1 cellular context compared by ENCODE assay signal in the genomic region with DNA sequence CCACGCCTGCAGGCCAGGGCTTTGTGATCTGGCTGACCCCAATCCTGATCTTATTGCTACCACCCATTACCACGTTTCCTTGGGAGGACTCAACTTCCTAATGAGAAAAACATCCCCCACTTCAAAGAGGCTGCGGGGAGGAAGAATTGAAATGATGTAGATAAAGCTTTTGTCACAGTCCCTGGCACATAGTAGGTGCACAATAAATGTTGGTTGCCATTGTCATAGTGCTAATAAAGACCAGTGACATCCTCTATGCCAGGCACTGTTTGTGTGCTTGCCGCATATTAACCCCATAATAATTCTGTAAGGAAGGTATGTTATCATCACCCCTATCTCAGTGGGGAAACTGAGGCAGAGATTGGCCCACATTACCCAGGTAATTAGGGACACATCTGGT.
TF ChIP-seq lines count a peak whose summit lies in the region.

No MANE protein-coding gene starts in this region.

TF ChIP-seq in K562, 482 proteins besides CTCF, POLR2A, EP300 and RAD21 (continued from another document):
- TF ChIP-seq ETV6 (IDR thresholded peaks at IDR 0.05; ENCODE audit: borderline replicate concordance in 1 of 2, low read depth in 2 of 2, low read length in 1 of 2): no peak
- no peak for TF ChIP-seq ETV6 (CRISPR knock-in tag; IDR thresholded peaks at IDR 0.05; ENCODE audit: borderline replicate concordance)
- TF ChIP-seq, protein P1, sequence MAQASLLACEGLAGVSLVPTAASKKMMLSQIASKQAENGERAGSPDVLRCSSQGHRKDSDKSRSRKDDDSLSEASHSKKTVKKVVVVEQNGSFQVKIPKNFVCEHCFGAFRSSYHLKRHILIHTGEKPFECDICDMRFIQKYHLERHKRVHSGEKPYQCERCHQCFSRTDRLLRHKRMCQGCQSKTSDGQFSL (CRISPR knock-in tag; IDR thresholded peaks at IDR 0.05): 0 out of 2 replicates have a peak, but pooled peaks have one; percentile 39
- TF ChIP-seq, protein P1 (tag; IDR thresholded peaks at IDR 0.05): no peak
- 0 out of 2 replicates have a peak, but pooled peaks have one; percentile 5 for TF ChIP-seq SP1 (CRISPR knock-in tag; IDR thresholded peaks at IDR 0.05)
- TF ChIP-seq KDM1A (IDR thresholded peaks at IDR 0.05): peak; percentile 18 to 40; a peak in 1 of 4 replicates
- TF ChIP-seq BCOR (IDR thresholded peaks at IDR 0.05): peak; percentile 70
- TF ChIP-seq TBL1XR1 (IDR thresholded peaks at IDR 0.05; ENCODE audit: low read length in 2 of 2): no peak
- TF ChIP-seq ZKSCAN1 (IDR thresholded peaks at IDR 0.05; ENCODE audit: low read depth, low read length): peak; percentile 98
TF ChIP-seq in K562: peak in this region for 6.
